In genomic region chr2:25951071-25951547, GRCh38 we compare ENCODE assay signal across 2 cellular contexts.
TF ChIP-seq lines count a peak whose summit lies in the region.

No MANE protein-coding gene starts in this region.

TF ChIP-seq in IMR-90, 13 proteins besides CTCF, POLR2A, EP300 and RAD21 (continued from another document):
- TF ChIP-seq MAZ (IDR thresholded peaks at IDR 0.05; ENCODE audit: borderline replicate concordance, low read depth, low read length) (no peak), MXI1 (IDR thresholded peaks at IDR 0.05; ENCODE audit: borderline replicate concordance, low read depth, low read length) (no peak), RFX5 (IDR thresholded peaks at IDR 0.05; ENCODE audit: low read depth, low read length) (0 out of 2 replicates have a peak, but pooled peaks have one; percentile 10), ELK1 (IDR thresholded peaks at IDR 0.05; ENCODE audit: borderline replicate concordance, low read depth, low read length) (no peak)
TF ChIP-seq in IMR-90: peak in this region for 3.

TF ChIP-seq in endothelial cell of umbilical vein, 7 proteins besides CTCF, POLR2A, EP300 and RAD21 (continued from another document):
- TF ChIP-seq FOS (IDR thresholded peaks at IDR 0.05; ENCODE audit: borderline replicate concordance, insufficient read depth, low read length), result no peak
- TF ChIP-seq POLR2AphosphoS5 (IDR thresholded peaks at IDR 0.05; ENCODE audit: insufficient read depth, low read depth, low read length), result no peak
- TF ChIP-seq JUN (IDR thresholded peaks at IDR 0.05; ENCODE audit: borderline replicate concordance, insufficient read depth, insufficient read length, low read depth), result no peak
- TF ChIP-seq EZH2 (IDR thresholded peaks at IDR 0.05; ENCODE audit: borderline replicate concordance, low read depth, low read length, severe bottlenecking), result no peak
- TF ChIP-seq, protein P1, sequence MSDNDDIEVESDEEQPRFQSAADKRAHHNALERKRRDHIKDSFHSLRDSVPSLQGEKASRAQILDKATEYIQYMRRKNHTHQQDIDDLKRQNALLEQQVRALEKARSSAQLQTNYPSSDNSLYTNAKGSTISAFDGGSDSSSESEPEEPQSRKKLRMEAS (IDR thresholded peaks at IDR 0.05; ENCODE audit: insufficient read depth, insufficient read length), result no peak
TF ChIP-seq in endothelial cell of umbilical vein: peak in this region for 1.
